15 cellular contexts compared by ENCODE assay signal in genomic region chr2:197571622-197572271, GRCh38. TPM values are rescaled to one million over a fixed set of nuclear protein-coding genes. Genes with fewer than 3 reads are reported as not detected.
DNase-seq lines count a peak whose midpoint lies in the region; ATAC-seq and TF ChIP-seq lines count a peak whose summit lies in the region.
"Had no signal": no experiment of that assay in that cellular context is flagged by ENCODE, and none has a peak within 500 bp of the region (broad histone marks: within the 10 kb centered on the region; RNA-seq: fewer than 3 reads in every experiment).

No MANE protein-coding gene starts in this region.

- H3K4me3 ChIP-seq in fibroblast of villous mesenchyme (ENCODE audit: low read depth, low read length): no peak overlapping the region
- H3K4me3 ChIP-seq in upper lobe of left lung: no peak overlapping the region
- H3K4me3 ChIP-seq: BLaER1 treated with 17β-estradiol and CSF1 and Interleukin-3, amounts not matched to agents 10 nM and 100 nM; GM23338; SJCRH30; testis had no signal

- TF ChIP-seq CTCF in fibroblast of villous mesenchyme (IDR thresholded peaks at IDR 0.05; ENCODE audit: insufficient read depth, low read depth, low read length): no peak
- no peak for TF ChIP-seq CTCF in upper lobe of left lung (IDR thresholded peaks at IDR 0.05)

- H3K27ac ChIP-seq in upper lobe of left lung: no peak overlapping the region
- H3K27ac ChIP-seq: BLaER1 treated with 17β-estradiol and CSF1 and Interleukin-3, amounts not matched to agents 10 nM and 100 nM; KMS-11; SJCRH30; testis had no signal

- peaks cover 0 to 11% (median 3%) of the 10 kb centered on the region in 4 donors for H3K9me3 ChIP-seq in upper lobe of left lung
- H3K9me3 ChIP-seq: SJCRH30, testis had no signal

- H3K36me3 ChIP-seq in upper lobe of left lung: peaks cover 0 to 11% (median 0%) of the 10 kb centered on the region in 4 donors

- peaks cover 0 to 6% (median 0%) of the 10 kb centered on the region in 4 donors for H3K4me1 ChIP-seq in upper lobe of left lung
- H3K4me1 ChIP-seq: BLaER1 treated with 17β-estradiol and CSF1 and Interleukin-3, amounts not matched to agents 10 nM and 100 nM; SJCRH30; testis had no signal

- no peak for TF ChIP-seq POLR2A in upper lobe of left lung (IDR thresholded peaks at IDR 0.05)

- peak; percentile 46 for ATAC-seq in left ventricle myocardium superior
- ATAC-seq in HG03139 (IDR thresholded peaks at IDR 0.05; ENCODE audit: unreplicated experiment): no peak
- no peak for ATAC-seq in HG03095 (IDR thresholded peaks at IDR 0.05; ENCODE audit: unreplicated experiment)
- ATAC-seq in upper lobe of left lung (ENCODE audit: low FRiP score in 2 of 2): no peak
- ATAC-seq: GM23338 had no signal

- H3K27me3 ChIP-seq in upper lobe of left lung: no peaks in the 10 kb centered on the region
- H3K27me3 ChIP-seq: BLaER1 treated with 17β-estradiol and CSF1 and Interleukin-3, amounts not matched to agents 10 nM and 100 nM; SJCRH30; testis had no signal

- intact Hi-C loops in left ventricle myocardium superior (cut with micrococcal nuclease): no loop called here
- intact Hi-C loops in cardiac septum (cut with DNase I): no loop called here

- whole genome bisulfite sequencing in upper lobe of left lung, 2 donors: 66 to 73% methylated on average over 10 of the region's 10 CpGs

- no peak for TF ChIP-seq EP300 in upper lobe of left lung (IDR thresholded peaks at IDR 0.05)

- DNase-seq in left ventricle myocardium superior: no peak
- no peak for DNase-seq in cardiac septum (ENCODE audit: low spot score)
- peak; percentile 38 for DNase-seq in amniotic epithelial cell (ENCODE audit: low read depth)
- peak; percentile 80 for DNase-seq in fibroblast of villous mesenchyme (ENCODE audit: low read depth)
- DNase-seq in amniotic stem cell (lab: John Stamatoyannopoulos, UW): no peak
- DNase-seq in upper lobe of left lung: no peak
- DNase-seq: central memory CD4-positive, alpha-beta T cell; NCI-H510A treated with DMSO at 0.1 percent for 48 hours; SJCRH30; testis had no signal

RNA-seq across cellular contexts. Expression of gene MOB4, which starts 55.9 kb away (rescaled TPM):
- total RNA-seq in left ventricle myocardium superior (33.0 TPM), cardiac septum (27.3 TPM), fibroblast of villous mesenchyme (30.3 and 44.5 TPM in 2 replicates), upper lobe of left lung (10 to 100 TPM in 5 of 6 donors, 1 to 10 TPM in 1; 6.7 to 34.2 (median 17.9) TPM)

Comparison
In these comparisons a context has a peak if more than half of its experiments do, and no peak if none do; other contexts are left out.
1. DNase-seq: peak in amniotic epithelial cell (single experiment) and fibroblast of villous mesenchyme (single experiment); none in left ventricle myocardium superior (single experiment), cardiac septum (single experiment), amniotic stem cell (single experiment) and upper lobe of left lung (0 of 2).